ENCODE assay signal across 10 cellular contexts in the genomic region with DNA sequence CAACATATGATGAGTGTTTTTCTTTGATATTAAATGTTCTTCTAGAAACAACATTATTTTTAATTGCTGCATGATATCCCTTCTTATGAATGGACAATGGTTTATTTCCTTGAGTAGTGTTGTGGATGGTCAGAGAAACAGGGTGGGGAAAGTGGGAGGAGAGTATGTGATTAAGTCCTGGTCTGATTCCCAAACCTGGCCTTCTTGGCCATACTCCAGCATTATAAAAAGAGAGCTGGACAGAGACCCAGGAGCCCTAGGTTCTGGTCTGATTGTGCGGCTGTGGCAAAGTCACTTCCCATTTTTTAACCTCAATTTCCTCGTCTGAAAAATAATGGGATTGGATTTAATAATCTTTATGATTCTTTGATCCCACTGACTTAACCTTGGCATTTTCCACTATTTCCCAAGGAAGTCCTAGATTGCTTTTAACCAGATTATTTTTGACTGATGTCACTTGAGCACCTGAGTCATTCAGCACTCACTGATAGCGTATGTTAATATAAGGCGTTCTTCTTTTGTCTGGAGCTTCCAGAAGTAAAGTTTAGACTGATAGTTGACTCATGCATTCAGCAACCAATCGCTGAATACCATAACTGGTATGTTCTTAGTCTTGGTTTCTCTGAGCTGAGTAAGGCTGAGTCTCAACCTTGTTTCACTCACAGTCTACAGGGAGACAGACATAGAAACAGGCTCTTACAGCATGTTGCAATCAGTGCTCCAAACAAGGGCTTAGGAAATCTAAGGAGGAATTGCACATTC. TPM values are rescaled to one million over a fixed set of nuclear protein-coding genes. Genes with fewer than 3 reads are reported as not detected.
A peak's percentile ranks its signal among the peaks of the same experiment; 100 is the strongest.
DNase-seq lines count a peak whose midpoint lies in the region; ATAC-seq and TF ChIP-seq lines count a peak whose summit lies in the region.
"Had no signal": no experiment of that assay in that cellular context is flagged by ENCODE, and none has a peak within 500 bp of the region (broad histone marks: within the 10 kb centered on the region; RNA-seq: fewer than 3 reads in every experiment).

No MANE protein-coding gene starts in this region.

- no peaks in the 10 kb centered on the region for H3K27me3 ChIP-seq in transverse colon

- TF ChIP-seq CTCF in astrocyte of the cerebellum (IDR thresholded peaks at IDR 0.05; ENCODE audit: low read depth, low read length, missing control alignments) (no peak), transverse colon (IDR thresholded peaks at IDR 0.05) (no peak), GM10266 (IDR thresholded peaks at IDR 0.05; ENCODE audit: control insufficient read depth, insufficient read depth, low read depth, missing control alignments) (no peak)

- in situ Hi-C loops in astrocyte of the cerebellum (cut with HindIII; ENCODE audit: low sequenced_read_pairs) = no loop called here
- in situ Hi-C loops in transverse colon (cut with MboI; ENCODE audit: low pct_ligation_motif_present in 1 of 4, low pct_unique_long_range_greater_than_20kb in 1 of 4, low sequenced_read_pairs in 3 of 4) = no loop called here

- peaks cover 0 to 3% (median 0%) of the 10 kb centered on the region in 4 donors for H3K36me3 ChIP-seq in transverse colon

- H3K9me3 ChIP-seq in transverse colon = no peaks in the 10 kb centered on the region

- H3K4me3 ChIP-seq in astrocyte of the cerebellum (ENCODE audit: low read depth, low read length) (no peak overlapping the region), transverse colon (no peak overlapping the region)

- H3K27ac ChIP-seq in transverse colon = peak overlapping the region; percentile 23 to 50 (median 38)

- no peak for ATAC-seq in GM18519 (IDR thresholded peaks at IDR 0.05; ENCODE audit: low FRiP score, unreplicated experiment)
- ATAC-seq: natural killer cell treated with Interleukin-12 subunit alpha and Interleukin-12 subunit beta and Interleukin-15 and Interleukin-18, amount 100 ng/mL, for 72 hours had no signal

- intact Hi-C loops in transverse colon (cut with DNase I; ENCODE audit: low total_unique reads) = no loop called here

- no peak for TF ChIP-seq EP300 in transverse colon (IDR thresholded peaks at IDR 0.05; ENCODE audit: low read depth)

- WGBS in transverse colon (ENCODE audit: low coverage in 1 of 2), 2 donors = 39 to 58% methylated on average over 3 to 5 of the region's 5 CpGs

- TF ChIP-seq POLR2A in transverse colon (IDR thresholded peaks at IDR 0.05) = no peak

- peaks cover 0 to 9% (median 3%) of the 10 kb centered on the region in 4 donors for H3K4me1 ChIP-seq in transverse colon

- peak; percentile 90 for DNase-seq in HS-27A (ENCODE audit: low read depth)
- peak; percentile 67 for DNase-seq in astrocyte of the cerebellum (ENCODE audit: low read depth)
- peak; percentile 99 for DNase-seq in iris pigment epithelial cell (ENCODE audit: low read depth)
- no peak for DNase-seq in transverse colon
- no peak for DNase-seq in NCI-H526 treated with DMSO at 0.1 percent for 48 hours (lab: John Stamatoyannopoulos, UW)
- DNase-seq in GM10266 (ENCODE audit: extremely low spot score) = no peak
- DNase-seq: activated B cell treated with CpG ODN at 0.5 μM for 24 hours, NCI-H446 treated with DMSO at 0.1 percent for 48 hours had no signal

RNA-seq across cellular contexts. Expression of a gene that starts 26.2 kb away (rescaled TPM):
- total RNA-seq in transverse colon = 10 to 100 TPM in 3 of 4 donors, 1 to 10 TPM in 1; 6.3 to 16.5 (median 11.7) TPM

Comparison
In these comparisons a context has a peak if more than half of its experiments do, and no peak if none do; other contexts are left out.
1. DNase-seq: peak in HS-27A (single experiment), astrocyte of the cerebellum (single experiment) and iris pigment epithelial cell (single experiment); none in transverse colon (single experiment), NCI-H526 treated with DMSO at 0.1 percent for 48 hours (single experiment) and GM10266 (single experiment).